ENCODE assay signal across 1 cellular context in genomic region chr10:11158080-11158479, GRCh38.
TF ChIP-seq lines count a peak whose summit lies in the region.

No MANE protein-coding gene starts in this region.

TF ChIP-seq in GM23338, 12 proteins besides CTCF, POLR2A, EP300 and RAD21 (continued from another document):
- TF ChIP-seq ZNF462 (CRISPR knock-in tag; IDR thresholded peaks at IDR 0.05) (no peak), EZH2 (IDR thresholded peaks at IDR 0.05; ENCODE audit: low read depth, unreplicated experiment) (no peak), JUNB (IDR thresholded peaks at IDR 0.05; ENCODE audit: unreplicated experiment) (no peak), NANOG (IDR thresholded peaks at IDR 0.05; ENCODE audit: borderline replicate concordance) (no peak), ZNF331 (CRISPR knock-in tag; IDR thresholded peaks at IDR 0.05; ENCODE audit: low read depth) (no peak), CREB1 (CRISPR knock-in tag; IDR thresholded peaks at IDR 0.05; ENCODE audit: low read depth) (no peak), STAT1 (IDR thresholded peaks at IDR 0.05; ENCODE audit: unreplicated experiment) (no peak), POLR2AphosphoS5 (IDR thresholded peaks at IDR 0.05; ENCODE audit: low read depth) (no peak), REST (IDR thresholded peaks at IDR 0.05; ENCODE audit: unreplicated experiment) (no peak), ETS1 (IDR thresholded peaks at IDR 0.05) (no peak), ZNF114 (CRISPR knock-in tag; IDR thresholded peaks at IDR 0.05) (no peak)
